12 cellular contexts compared by ENCODE assay signal in genomic region chr1:109909531-109909930, GRCh38. TPM values are rescaled to one million over a fixed set of nuclear protein-coding genes. Genes with fewer than 3 reads are reported as not detected.
DNase-seq lines count a peak whose midpoint lies in the region; ATAC-seq and TF ChIP-seq lines count a peak whose summit lies in the region.
"Had no signal": no experiment of that assay in that cellular context is flagged by ENCODE, and none has a peak within 500 bp of the region (broad histone marks: within the 10 kb centered on the region; RNA-seq: fewer than 3 reads in every experiment).

No MANE protein-coding gene starts in this region.

- no peak for ATAC-seq in activated T-cell treated with anti-CD3 and anti-CD28 coated beads, Interleukin-2, amount 50 U/mL, for 72 hours (replicated peaks in 1 of 2)
- ATAC-seq in T-helper 17 cell = no peak

- H3K27ac ChIP-seq in spleen (peak overlapping the region in 5 of 8 donors; percentile 81 to 88 (median 84)), SJCRH30 (no peak overlapping the region)

- H3K27me3 Mint-ChIP-seq in activated T-cell treated with anti-CD3 and anti-CD28 coated beads, Interleukin-2, amount 50 U/mL, for 72 hours (ENCODE audit: low read depth) = no peaks in the 10 kb centered on the region
- no peaks in the 10 kb centered on the region for H3K27me3 Mint-ChIP-seq in T-helper 17 cell
- peaks cover 18% of the 10 kb centered on the region for H3K27me3 Mint-ChIP-seq in glutamatergic neuron (ENCODE audit: unreplicated experiment)

- no peak for TF ChIP-seq POLR2A in spleen (IDR thresholded peaks at IDR 0.05)

- peaks cover 82% of the 10 kb centered on the region for H3K4me1 Mint-ChIP-seq in activated T-cell treated with anti-CD3 and anti-CD28 coated beads, Interleukin-2, amount 50 U/mL, for 72 hours (ENCODE audit: low read depth)
- H3K4me1 Mint-ChIP-seq in T-helper 17 cell (peaks cover 64% of the 10 kb centered on the region), glutamatergic neuron (ENCODE audit: low read depth, unreplicated experiment) (peaks cover 8% of the 10 kb centered on the region)

- H3K9me3 Mint-ChIP-seq in activated T-cell treated with anti-CD3 and anti-CD28 coated beads, Interleukin-2, amount 50 U/mL, for 72 hours = no peaks in the 10 kb centered on the region
- peaks cover 5% of the 10 kb centered on the region for H3K9me3 Mint-ChIP-seq in glutamatergic neuron (ENCODE audit: unreplicated experiment)

- H3K36me3 Mint-ChIP-seq in activated T-cell treated with anti-CD3 and anti-CD28 coated beads, Interleukin-2, amount 50 U/mL, for 72 hours (ENCODE audit: insufficient read depth in 2 of 2) = peaks cover 17% of the 10 kb centered on the region in 2 donors
- H3K36me3 Mint-ChIP-seq in T-helper 17 cell (ENCODE audit: low read depth) (peaks cover 7% of the 10 kb centered on the region), glutamatergic neuron (ENCODE audit: unreplicated experiment) (no peaks in the 10 kb centered on the region)

- peaks cover 0 to 6% (median 0%) of the 10 kb centered on the region in 6 donors for H3K36me3 ChIP-seq in spleen
- H3K36me3 ChIP-seq in SJCRH30 = no peaks in the 10 kb centered on the region
- H3K36me3 ChIP-seq: transverse colon had no signal

- intact Hi-C loops in spleen (cut with DNase I; ENCODE audit: low total_unique reads) = loop anchor here (10.0 kb wide), 1 partner anchor 115 kb away; no protein-coding TSS in a partner anchor

- H3K9me3 ChIP-seq in T-helper 17 cell (ENCODE audit: control insufficient read depth, low read length, poor library complexity, severe bottlenecking) (no peaks in the 10 kb centered on the region), spleen (no peaks in the 10 kb centered on the region), SJCRH30 (replicated peaks) (no peaks in the 10 kb centered on the region)
- H3K9me3 ChIP-seq: transverse colon had no signal

- TF ChIP-seq CTCF in glutamatergic neuron (IDR thresholded peaks at IDR 0.05; ENCODE audit: partially characterized antibody, unreplicated experiment) = no peak
- TF ChIP-seq CTCF in spleen (IDR thresholded peaks at IDR 0.05 in 8 of 11, conservative IDR thresholded peaks at IDR 0.05 in 3 of 11) = no peak

- peaks cover 27 to 91% (median 72%) of the 10 kb centered on the region in 6 donors for H3K4me1 ChIP-seq in spleen
- H3K4me1 ChIP-seq in SJCRH30 = peaks cover 7% of the 10 kb centered on the region; the same call in 1 of the 2 replicates

- no peak for DNase-seq in activated T-cell treated with anti-CD3 and anti-CD28 coated beads, Interleukin-2, amount 50 U/mL, for 72 hours
- DNase-seq in activated T-cell treated with anti-CD3 and anti-CD28 coated beads, Interleukin-2, amount 50 U/mL, for 48 hours = no peak
- no peak for DNase-seq in T-helper 17 cell
- DNase-seq in glutamatergic neuron = no peak
- DNase-seq in spleen = no peak
- no peak for DNase-seq in SJCRH30
- no peak for DNase-seq in NCI-H2171 treated with DMSO at 0.1 percent for 48 hours (lab: John Stamatoyannopoulos, UW)
- no peak for DNase-seq in NCI-H146 (lab: John Stamatoyannopoulos, UW)
- DNase-seq: AML-193, foreskin fibroblast, NCI-H2081, transverse colon had no signal

- H3K27ac Mint-ChIP-seq in activated T-cell treated with anti-CD3 and anti-CD28 coated beads, Interleukin-2, amount 50 U/mL, for 72 hours = no peak overlapping the region
- H3K27ac Mint-ChIP-seq in T-helper 17 cell (peak overlapping the region; percentile 96), glutamatergic neuron (ENCODE audit: unreplicated experiment) (no peak overlapping the region)

- H3K27me3 ChIP-seq in spleen (replicated peaks in 1 of 7) (peaks cover 0 to 43% (median 0%) of the 10 kb centered on the region in 7 donors), SJCRH30 (peaks cover 24% of the 10 kb centered on the region)

- peak overlapping the region; percentile 86 to 97 for H3K4me3 Mint-ChIP-seq in activated T-cell treated with anti-CD3 and anti-CD28 coated beads, Interleukin-2, amount 50 U/mL, for 72 hours
- peak overlapping the region; percentile 98 for H3K4me3 Mint-ChIP-seq in T-helper 17 cell
- peak overlapping the region; percentile 41 for H3K4me3 Mint-ChIP-seq in glutamatergic neuron (ENCODE audit: unreplicated experiment)

- H3K4me3 ChIP-seq in spleen (peak overlapping the region in 1 of 8 donors; percentile 88), SJCRH30 (no peak overlapping the region)

- WGBS in spleen, 5 donors = 62 to 84% (median 78%) methylated on average over 3 of the region's 3 CpGs

RNA-seq across cellular contexts. Expression of gene CSF1, which starts 1.1 kb away (rescaled TPM):
- 10 to 100 TPM; 46.3 to 83.0 TPM for total RNA-seq in activated T-cell treated with anti-CD3 and anti-CD28 coated beads, Interleukin-2, amount 50 U/mL, for 72 hours
- 10 to 100 TPM; 15.4 to 20.3 TPM for total RNA-seq in T-helper 17 cell
- 0.59 TPM for total RNA-seq in glutamatergic neuron (ENCODE audit: unreplicated experiment)
- total RNA-seq in spleen = 100 to 1,000 TPM in 4 of 7 donors, 10 to 100 TPM in 3; 54.2 to 207 (median 112) TPM
- 10 to 100 TPM in 1 of 3 donors, 1 to 10 TPM in 2; 5.8 to 17.3 (median 8.1) TPM for polyA plus RNA-seq in spleen
- 0.58 and 0.77 TPM in 2 replicates for total RNA-seq in SJCRH30 (2014; rRNA removed; shearing (Covaris generic))

Comparison
In these comparisons a context has a peak if more than half of its experiments do, and no peak if none do; other contexts are left out.
1. H3K4me3 Mint-ChIP-seq: peak in every context shown above with its lines; median percentile 98 in T-helper 17 cell; 92 in activated T-cell treated with anti-CD3 and anti-CD28 coated beads, Interleukin-2, amount 50 U/mL, for 72 hours; 41 in glutamatergic neuron.